8 cellular contexts compared by ENCODE assay signal in the genomic region with DNA sequence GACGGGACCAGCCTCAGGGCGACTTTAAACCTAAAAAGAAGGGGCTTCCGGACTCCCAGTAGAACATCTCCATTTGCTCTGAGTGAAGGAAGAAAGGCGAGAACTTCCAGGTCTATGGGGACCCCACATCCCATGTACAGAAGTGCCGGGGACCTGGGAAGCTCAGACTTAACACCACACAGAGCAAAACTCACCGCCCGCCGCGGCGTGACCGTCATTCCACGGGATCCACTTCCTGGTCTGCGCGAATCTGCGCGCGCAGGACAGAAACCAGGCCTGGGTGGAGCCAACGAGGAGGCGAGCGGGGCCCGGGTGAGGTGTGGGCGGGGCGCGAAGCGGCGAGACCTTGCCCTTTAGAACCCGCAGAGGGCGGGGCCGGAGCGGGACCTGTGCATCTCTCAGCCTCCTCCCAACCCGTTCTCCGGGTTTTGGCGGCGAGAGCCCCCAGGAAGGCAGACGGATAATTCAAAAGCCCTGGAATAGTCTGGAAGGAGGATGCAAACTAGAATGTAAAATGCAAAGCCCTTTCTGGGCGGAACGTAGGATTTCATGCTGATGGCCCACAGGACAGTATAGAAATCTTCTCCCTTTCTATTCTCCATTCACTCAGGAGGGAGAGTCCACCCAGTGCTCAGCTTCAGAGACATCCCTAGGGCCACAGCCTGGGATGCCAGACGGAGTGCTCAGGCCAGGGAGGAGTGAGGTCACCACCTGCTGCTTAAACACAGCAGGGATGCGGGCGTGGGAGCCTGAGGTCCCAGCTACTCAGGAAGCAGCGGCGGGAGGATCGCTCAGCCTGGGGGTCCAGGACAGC. TPM values are rescaled to one million over a fixed set of nuclear protein-coding genes. Genes with fewer than 3 reads are reported as not detected.
DNase-seq lines count a peak whose midpoint lies in the region; ATAC-seq, FAIRE-seq and TF ChIP-seq lines count a peak whose summit lies in the region.
"Not testable (repeated sequence)": the region's sequence is repeated elsewhere in the genome, so short reads cannot be mapped to it uniquely, and the experiment has no call there.

A gene (minus strand): TSS at position 242 of the 814 bp plus-strand sequence. CDS start 3,347 bp downstream, outside the sequence.

- intact Hi-C loops in CD4-positive, alpha-beta memory T cell (cut with micrococcal nuclease): loop anchor here (1.0 to 5.0 kb wide), 4 partner anchors 40 to 245 kb away; a partner anchor contains a TSS

- peak; percentile 50 for FAIRE-seq in H1 (lab: Jason Lieb, UNC)

- not testable (repeated sequence) for TF ChIP-seq EP300 in H1 (IDR thresholded peaks at IDR 0.05; ENCODE audit: borderline replicate concordance in 1 of 2, low read depth in 2 of 2, low read length in 2 of 2)

- H2BK120ac ChIP-seq in H1 (replicated peaks; ENCODE audit: low read depth, low read length): not testable (repeated sequence)

- not testable (repeated sequence) for H4K5ac ChIP-seq in H1 (ENCODE audit: insufficient read length, low read depth, low read length)

- H3K18ac ChIP-seq in H1 (ENCODE audit: extremely low read depth, low read length): not testable (repeated sequence)

- not testable (repeated sequence) for H2BK12ac ChIP-seq in H1 (ENCODE audit: low read depth, low read length)

- 4% methylated on average over 32 of the region's 43 CpGs; no CpG with 5 or more reads in 1 of the 2 experiments for WGBS in H1 (ENCODE audit: extremely low coverage in 1 of 2, insufficient coverage in 1 of 2, insufficient read length in 1 of 2, insufficient replicate concordance in 2 of 2, low coverage in 1 of 2, low lambda C conversion rate in 2 of 2, missing lambda C conversion rate in 1 of 2), 2 experiments

- H3K27ac Mint-ChIP-seq in CD4-positive, alpha-beta memory T cell: peak within 1 kb of the TSS; percentile 61 to 96 (median 94)
- peak within 1 kb of the TSS; percentile 87 for H3K27ac Mint-ChIP-seq in activated CD8-positive, alpha-beta memory T cell treated with anti-CD3 and anti-CD28 coated beads, Interleukin-2, amount 10 ng/mL, durations not matched to agents 7 days and 5 days

- not testable (repeated sequence) for TF ChIP-seq RAD21 in H1 (IDR thresholded peaks at IDR 0.05 in 1 of 2, conservative IDR thresholded peaks at IDR 0.05 in 1 of 2; ENCODE audit: low read depth in 2 of 2, low read length in 2 of 2)

- H3K27me3 ChIP-seq in CD4-positive, alpha-beta memory T cell (ENCODE audit: insufficient read depth, low read length); H1 (replicated peaks in 1 of 4; ENCODE audit: control insufficient read depth in 3 of 4, extremely low read depth in 1 of 4, insufficient read depth in 3 of 4, low read length in 3 of 4): not testable (repeated sequence)

- H2BK15ac ChIP-seq in H1 (ENCODE audit: low read length): not testable (repeated sequence)

- not testable (repeated sequence) for H2BK20ac ChIP-seq in H1 (ENCODE audit: low read length)

- peak within 1 kb of the TSS; percentile 92 for H2AFZ ChIP-seq in H1 (ENCODE audit: low read length)

- H3K79me2 ChIP-seq in H1 (ENCODE audit: control insufficient read depth in 1 of 2, insufficient read depth in 2 of 2, low read length in 2 of 2): not testable (repeated sequence)

- not testable (repeated sequence) for H2BK5ac ChIP-seq in H1 (ENCODE audit: low read depth, low read length)

- not testable (repeated sequence) for H3K23me2 ChIP-seq in H1 (ENCODE audit: low read depth, low read length)

- H3K36me3 ChIP-seq in CD4-positive, alpha-beta memory T cell (ENCODE audit: insufficient read depth, low read length); H1 (ENCODE audit: control insufficient read depth in 2 of 4, insufficient read depth in 4 of 4, low read length in 3 of 4): not testable (repeated sequence)

- peaks cover 0 to 16% (median 8%) of the 10 kb centered on the region in 8 donors for H3K9me3 Mint-ChIP-seq in CD4-positive, alpha-beta memory T cell
- H3K9me3 Mint-ChIP-seq in activated CD8-positive, alpha-beta memory T cell treated with anti-CD3 and anti-CD28 coated beads, Interleukin-2, amount 10 ng/mL, durations not matched to agents 7 days and 5 days (ENCODE audit: low read depth): peaks cover 17% of the 10 kb centered on the region

- peak within 1 kb of the TSS; percentile 58 to 87 for H3K4me2 ChIP-seq in H1 (ENCODE audit: insufficient read depth in 1 of 2, low read depth in 2 of 2, low read length in 2 of 2)

- not testable (repeated sequence) for H3K4ac ChIP-seq in H1 (replicated peaks; ENCODE audit: insufficient read length, low read depth, low read length)

- H3K4me1 Mint-ChIP-seq in CD4-positive, alpha-beta memory T cell: peaks cover 12 to 42% (median 19%) of the 10 kb centered on the region in 4 donors
- peaks cover 21% of the 10 kb centered on the region for H3K4me1 Mint-ChIP-seq in activated CD8-positive, alpha-beta memory T cell treated with anti-CD3 and anti-CD28 coated beads, Interleukin-2, amount 10 ng/mL, durations not matched to agents 7 days and 5 days

- H3K27me3 Mint-ChIP-seq in CD4-positive, alpha-beta memory T cell; activated CD8-positive, alpha-beta memory T cell treated with anti-CD3 and anti-CD28 coated beads, Interleukin-2, amount 10 ng/mL, durations not matched to agents 7 days and 5 days: not testable (repeated sequence)

- CTCF ChIA-PET in CD4-positive, alpha-beta memory T cell (lab: Charles Lee; ENCODE audit: partially characterized antibody); activated CD8-positive, alpha-beta memory T cell treated with anti-CD3 and anti-CD28 coated beads, Interleukin-2, amount 10 ng/mL, durations not matched to agents 7 days and 5 days (lab: Charles Lee): not testable (repeated sequence)
- CTCF ChIA-PET in H1 (lab: Charles Lee; ENCODE audit: partially characterized antibody): interaction anchor here (0.5 kb wide), 1 partner anchor 38 kb away, joined by 3 read pairs; no protein-coding TSS in a partner anchor

- peak; percentile 93 for ATAC-seq in GM19452 (IDR thresholded peaks at IDR 0.05; ENCODE audit: unreplicated experiment)
- ATAC-seq in HG03565 (IDR thresholded peaks at IDR 0.05; ENCODE audit: unreplicated experiment): peak; percentile 94
- peak; percentile 100 for ATAC-seq in activated CD8-positive, alpha-beta memory T cell treated with anti-CD3 and anti-CD28 coated beads, Interleukin-2, amount 10 ng/mL, durations not matched to agents 7 days and 5 days

- H4K91ac ChIP-seq in H1 (replicated peaks; ENCODE audit: insufficient read length, low read length): not testable (repeated sequence)

- not testable (repeated sequence) for TF ChIP-seq POLR2A in H1 (IDR thresholded peaks at IDR 0.05; ENCODE audit: control extremely low read depth in 1 of 2, low read depth in 2 of 2, low read length in 2 of 2)

- peak within 1 kb of the TSS; percentile 86 to 98 (median 94) for H3K4me3 Mint-ChIP-seq in CD4-positive, alpha-beta memory T cell
- H3K4me3 Mint-ChIP-seq in activated CD8-positive, alpha-beta memory T cell treated with anti-CD3 and anti-CD28 coated beads, Interleukin-2, amount 10 ng/mL, durations not matched to agents 7 days and 5 days: peak within 1 kb of the TSS; percentile 82

- peaks cover 25 to 27% of the 10 kb centered on the region in 2 donors for H3K36me3 Mint-ChIP-seq in CD4-positive, alpha-beta memory T cell
- peaks cover 36% of the 10 kb centered on the region for H3K36me3 Mint-ChIP-seq in activated CD8-positive, alpha-beta memory T cell treated with anti-CD3 and anti-CD28 coated beads, Interleukin-2, amount 10 ng/mL, durations not matched to agents 7 days and 5 days

- peak within 1 kb of the TSS in 2 of 4 experiments; percentile 43 to 54; a peak in 4 of 7 replicates for H3K9ac ChIP-seq in H1 (replicated peaks in 1 of 4; ENCODE audit: extremely low read depth in 1 of 4, low read depth in 3 of 4, low read length in 3 of 4)

- peak within 1 kb of the TSS; percentile 61 for H3K27ac ChIP-seq in CD4-positive, alpha-beta memory T cell (ENCODE audit: low read depth, low read length)
- not testable (repeated sequence) for H3K27ac ChIP-seq in H1 (ENCODE audit: low read depth, low read length)

- not testable (repeated sequence) for H4K8ac ChIP-seq in H1 (ENCODE audit: extremely low read depth, insufficient read depth, low read length)

- POLR2A ChIA-PET in CD4-positive, alpha-beta memory T cell (lab: Charles Lee; ENCODE audit: partially characterized antibody): interaction anchor here (1.0 kb wide), 1 partner anchor 40 kb away, joined by 3 read pairs; a partner anchor contains a TSS
- POLR2A ChIA-PET in H1 (lab: Charles Lee; ENCODE audit: partially characterized antibody): interaction anchor here (0.9 kb wide), 1 partner anchor 41 kb away, joined by 4 read pairs; no protein-coding TSS in a partner anchor

- peak within 1 kb of the TSS; percentile 66 to 76 for H3K4me3 ChIP-seq in CD4-positive, alpha-beta memory T cell (ENCODE audit: low read length in 2 of 2)
- H3K4me3 ChIP-seq in H1 (ENCODE audit: extremely low read depth in 1 of 4, insufficient read depth in 2 of 4, low read depth in 3 of 4, low read length in 4 of 4): peak within 1 kb of the TSS; percentile 75 to 86 (median 78)

- not testable (repeated sequence) for H4K20me1 ChIP-seq in H1 (replicated peaks in 1 of 2; ENCODE audit: control insufficient read depth in 1 of 2, insufficient read depth in 2 of 2, low read length in 2 of 2)

- not testable (repeated sequence) for H3K14ac ChIP-seq in H1 (ENCODE audit: insufficient read length)

- not testable (repeated sequence) for H3K56ac ChIP-seq in H1 (replicated peaks; ENCODE audit: insufficient read length, low read depth, low read length)

- H3K4me1 ChIP-seq in CD4-positive, alpha-beta memory T cell (ENCODE audit: insufficient read depth, low read length); H1 (replicated peaks in 1 of 4; ENCODE audit: control insufficient read depth in 3 of 4, insufficient read depth in 4 of 4, low read length in 3 of 4): not testable (repeated sequence)

- not testable (repeated sequence) for H2AK5ac ChIP-seq in H1 (ENCODE audit: low read depth, low read length)

- not testable (repeated sequence) for H3K79me1 ChIP-seq in H1 (ENCODE audit: low read depth, low read length)

- H3K9me3 ChIP-seq in CD4-positive, alpha-beta memory T cell (ENCODE audit: control insufficient read depth in 1 of 2, low read length in 2 of 2); H1 (ENCODE audit: insufficient read depth in 2 of 2, low read depth in 1 of 2, low read length in 1 of 2): not testable (repeated sequence)

- peak; percentile 76 to 82 (median 76) for DNase-seq in CD4-positive, alpha-beta memory T cell
- DNase-seq in NK-92 treated with Interleukin-12 subunit alpha and Interleukin-12 subunit beta, amount 100 ng/mL, for 24 hours (lab: John Stamatoyannopoulos, UW): peak; percentile 18
- peak; percentile 83 for DNase-seq in activated CD8-positive, alpha-beta memory T cell treated with anti-CD3 and anti-CD28 coated beads, Interleukin-2, amount 10 ng/mL, durations not matched to agents 7 days and 5 days
- peak; percentile 29 to 76 for DNase-seq in H1 (ENCODE audit: low read depth in 1 of 2, low spot score in 2 of 2)
- DNase-seq in lung microvascular endothelial cell (ENCODE audit: low read depth in 2 of 2): peak; percentile 67 to 69
- DNase-seq in stimulated activated CD4-positive, alpha-beta T cell treated with anti-CD3 and anti-CD28 coated beads, TNF-alpha, amount 100 ng/mL, for 1 hour (ENCODE audit: low read depth in 3 of 3, low spot score in 1 of 3): peak; percentile 32 to 49 (median 45)

- not testable (repeated sequence) for H3K23ac ChIP-seq in H1 (ENCODE audit: insufficient read length)

- not testable (repeated sequence) for TF ChIP-seq CTCF in H1 (IDR thresholded peaks at IDR 0.05; ENCODE audit: control extremely low read depth in 1 of 3, insufficient read depth in 1 of 3, low read depth in 1 of 3, low read length in 3 of 3)

RNA-seq across cellular contexts. Expression of the gene that starts here (rescaled TPM):
- 10 to 100 TPM; 25.2 to 25.7 TPM for total RNA-seq in CD4-positive, alpha-beta memory T cell
- polyA plus RNA-seq in CD4-positive, alpha-beta memory T cell: 10 to 100 TPM; 20.9 to 24.9 TPM
- 10 to 100 TPM; 12.3 to 18.6 TPM for total RNA-seq in activated CD8-positive, alpha-beta memory T cell treated with anti-CD3 and anti-CD28 coated beads, Interleukin-2, amount 10 ng/mL, durations not matched to agents 7 days and 5 days
- total RNA-seq in H1 (2021; fragmentation: NEBNext Ultra II Directional; extraction: Animal tissue kit (Norgen Biotek cat#: 25700)): 26.1 and 26.8 TPM in 2 replicates
- 8.6 and 13.5 TPM in 2 replicates for polyA plus RNA-seq in H1 (2011; rRNA removed)
- 12.5 TPM for polyA plus RNA-seq in H1 (2011; cell fraction: cytosol; rRNA removed)
- 7.0 TPM for polyA plus RNA-seq in H1 (2011; cell fraction: nucleus; rRNA removed)
- polyA plus RNA-seq in H1 (2012, experiment 1 of 2): 15.8 to 21.4 TPM (median 16.8 TPM) in 4 replicates
- polyA plus RNA-seq in H1 (2012, experiment 2 of 2): 3.0 TPM
- 16.2 TPM for polyA plus RNA-seq in H1 (2013, experiment 1 of 2)
- 16.1 TPM for polyA plus RNA-seq in H1 (2013, experiment 2 of 2)
- polyA minus RNA-seq in H1 (2011; rRNA and poly(A)+ RNA removed): 27.9 and 30.3 TPM in 2 replicates
- 9.0 TPM for polyA minus RNA-seq in H1 (2011; cell fraction: cytosol; rRNA and poly(A)+ RNA removed)
- polyA minus RNA-seq in H1 (2011; cell fraction: nucleus; rRNA and poly(A)+ RNA removed): 23.1 TPM
- total RNA-seq in lung microvascular endothelial cell: 13.3 and 17.5 TPM in 2 replicates

Comparison
In these comparisons a context has a peak if more than half of its experiments do, and no peak if none do; other contexts are left out.
1. DNase-seq: peak in every context shown above with its lines; median percentile 83 in activated CD8-positive, alpha-beta memory T cell treated with anti-CD3 and anti-CD28 coated beads, Interleukin-2, amount 10 ng/mL, durations not matched to agents 7 days and 5 days; 76 in CD4-positive, alpha-beta memory T cell; 68 in lung microvascular endothelial cell; 52 in H1; 45 in stimulated activated CD4-positive, alpha-beta T cell treated with anti-CD3 and anti-CD28 coated beads, TNF-alpha, amount 100 ng/mL, for 1 hour; 18 in NK-92 treated with Interleukin-12 subunit alpha and Interleukin-12 subunit beta, amount 100 ng/mL, for 24 hours.